ENCODE assay signal across 15 cellular contexts in the genomic region with DNA sequence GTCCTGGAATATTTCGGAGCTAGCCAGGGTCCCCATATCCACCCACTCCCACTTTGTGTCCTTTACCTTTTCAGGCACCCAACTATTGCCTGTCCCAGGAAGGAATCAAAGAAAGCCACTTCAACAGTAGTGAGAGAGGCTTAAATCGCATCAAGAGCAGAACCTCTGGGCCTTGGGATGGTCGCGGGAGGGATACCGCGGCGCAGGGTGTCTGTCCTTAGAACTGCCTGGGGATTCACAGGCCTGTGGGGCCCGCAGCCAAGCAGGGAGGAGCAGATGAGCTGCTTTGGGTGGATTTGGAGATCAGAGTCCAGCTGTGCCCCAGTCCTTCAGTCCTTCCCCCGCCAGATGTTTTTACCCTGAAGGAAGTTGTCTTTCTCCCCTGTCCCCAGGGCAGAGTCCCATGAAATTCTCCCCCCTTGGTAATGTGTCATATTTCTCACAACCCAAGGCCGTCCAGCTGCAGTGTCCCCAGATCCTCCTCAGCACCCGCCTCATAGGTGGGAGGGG. TPM values are rescaled to one million over a fixed set of nuclear protein-coding genes. Genes with fewer than 3 reads are reported as not detected.
"Had no signal": no experiment of that assay in that cellular context is flagged by ENCODE, and none has a peak within 500 bp of the region (broad histone marks: within the 10 kb centered on the region; RNA-seq: fewer than 3 reads in every experiment).

No MANE protein-coding gene starts in this region.

- H3K27ac ChIP-seq: breast epithelium, WERI-Rb-1 had no signal

- H3K9me3 Mint-ChIP-seq: natural killer cell treated with Interleukin-12 subunit alpha and Interleukin-12 subunit beta and Interleukin-15 and Interleukin-18, amount 100 ng/mL, for 72 hours; stimulated activated effector memory CD8-positive, alpha-beta T cell treated with anti-CD3 and anti-CD28 coated beads, Interleukin-12 subunit alpha, Interleukin-12 subunit beta, amount 100 ng/mL, for 72 hours had no signal

- H3K4me1 Mint-ChIP-seq: stimulated activated effector memory CD8-positive, alpha-beta T cell treated with anti-CD3 and anti-CD28 coated beads, Interleukin-12 subunit alpha, Interleukin-12 subunit beta, amount 100 ng/mL, for 72 hours had no signal

- H3K4me3 Mint-ChIP-seq: activated CD4-positive, alpha-beta T cell treated with anti-CD3 and anti-CD28 coated beads for 36 hours; activated CD8-positive, alpha-beta T cell treated with anti-CD3 and anti-CD28 coated beads for 36 hours; natural killer cell treated with Interleukin-12 subunit alpha and Interleukin-12 subunit beta and Interleukin-15 and Interleukin-18, amount 100 ng/mL, for 72 hours; stimulated activated effector memory CD8-positive, alpha-beta T cell treated with anti-CD3 and anti-CD28 coated beads, Interleukin-12 subunit alpha, Interleukin-12 subunit beta, amount 100 ng/mL, for 72 hours had no signal

- H3K4me3 ChIP-seq: breast epithelium, gastrocnemius medialis, mucosa of descending colon, skin epidermis had no signal

- DNase-seq: activated CD4-positive, alpha-beta T cell treated with anti-CD3 and anti-CD28 coated beads for 36 hours; activated CD8-positive, alpha-beta memory T cell treated with anti-CD3 and anti-CD28 coated beads, Interleukin-2, amount 50 U/mL, for 4 hours; activated CD8-positive, alpha-beta T cell treated with anti-CD3 and anti-CD28 coated beads for 36 hours; gastrocnemius medialis; kidney glomerular epithelial cell; mammary epithelial cell; mucosa of descending colon; T1000; trophoblast cell; WERI-Rb-1 had no signal

- H3K36me3 Mint-ChIP-seq: natural killer cell treated with Interleukin-12 subunit alpha and Interleukin-12 subunit beta and Interleukin-15 and Interleukin-18, amount 100 ng/mL, for 72 hours; stimulated activated effector memory CD8-positive, alpha-beta T cell treated with anti-CD3 and anti-CD28 coated beads, Interleukin-12 subunit alpha, Interleukin-12 subunit beta, amount 100 ng/mL, for 72 hours had no signal

- H3K27ac Mint-ChIP-seq: activated CD4-positive, alpha-beta T cell treated with anti-CD3 and anti-CD28 coated beads for 36 hours; activated CD8-positive, alpha-beta T cell treated with anti-CD3 and anti-CD28 coated beads for 36 hours; natural killer cell treated with Interleukin-12 subunit alpha and Interleukin-12 subunit beta and Interleukin-15 and Interleukin-18, amount 100 ng/mL, for 72 hours; stimulated activated effector memory CD8-positive, alpha-beta T cell treated with anti-CD3 and anti-CD28 coated beads, Interleukin-12 subunit alpha, Interleukin-12 subunit beta, amount 100 ng/mL, for 72 hours had no signal

- H3K27me3 Mint-ChIP-seq: activated CD4-positive, alpha-beta T cell treated with anti-CD3 and anti-CD28 coated beads for 36 hours; activated CD8-positive, alpha-beta T cell treated with anti-CD3 and anti-CD28 coated beads for 36 hours had no signal

- H3K27me3 ChIP-seq: breast epithelium, gastrocnemius medialis had no signal

- H3K9me3 ChIP-seq: breast epithelium, gastrocnemius medialis, mucosa of descending colon had no signal

- H3K36me3 ChIP-seq: breast epithelium, gastrocnemius medialis, WERI-Rb-1 had no signal

- ATAC-seq: activated CD4-positive, alpha-beta T cell treated with anti-CD3 and anti-CD28 coated beads for 36 hours; activated CD8-positive, alpha-beta T cell treated with anti-CD3 and anti-CD28 coated beads for 36 hours; mucosa of descending colon; natural killer cell treated with Interleukin-12 subunit alpha and Interleukin-12 subunit beta and Interleukin-15 and Interleukin-18, amount 100 ng/mL, for 72 hours; stimulated activated effector memory CD8-positive, alpha-beta T cell treated with anti-CD3 and anti-CD28 coated beads, Interleukin-12 subunit alpha, Interleukin-12 subunit beta, amount 100 ng/mL, for 72 hours had no signal

- H3K4me1 ChIP-seq: breast epithelium had no signal

RNA-seq across cellular contexts. Expression of a gene that starts 13.5 kb away (rescaled TPM):
- total RNA-seq: activated CD4-positive, alpha-beta T cell treated with anti-CD3 and anti-CD28 coated beads for 36 hours; activated CD8-positive, alpha-beta T cell treated with anti-CD3 and anti-CD28 coated beads for 36 hours; endothelial cell of umbilical vein; mammary epithelial cell had no signal
